13 cellular contexts compared by ENCODE assay signal in the genomic region with DNA sequence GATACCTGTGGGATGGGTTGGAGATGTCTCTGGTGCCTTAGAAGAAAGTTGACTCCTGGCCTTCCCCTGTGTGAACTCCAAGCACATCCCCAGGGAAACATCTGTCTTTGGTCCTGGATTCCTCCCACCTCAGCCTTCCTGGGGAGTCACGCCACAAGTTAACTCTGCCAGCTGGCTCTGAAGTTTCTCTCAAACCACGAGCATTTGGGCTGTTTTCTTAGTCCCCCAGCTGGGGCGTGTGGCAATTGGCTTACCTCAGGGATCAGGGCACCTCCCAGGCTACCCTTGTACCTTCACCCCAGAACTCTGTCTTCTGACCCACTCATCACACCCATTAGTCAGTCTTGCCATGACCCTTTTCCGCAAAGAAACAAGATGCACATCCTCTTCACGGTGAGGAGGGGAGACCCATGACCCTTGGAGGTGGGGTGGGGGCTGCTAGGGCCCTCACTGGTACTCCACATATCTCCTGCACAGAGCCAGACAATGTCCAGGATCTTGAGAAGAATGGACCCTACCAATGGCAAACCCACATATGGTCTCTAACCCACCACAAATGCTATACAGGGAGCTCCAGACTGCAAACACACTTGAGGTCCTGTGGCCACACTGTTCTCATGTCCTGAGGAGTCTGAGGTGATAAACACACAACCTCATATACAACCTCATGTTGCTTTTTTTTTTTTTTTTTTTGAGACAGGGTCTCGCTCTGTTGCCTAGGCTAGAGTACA. TPM values are rescaled to one million over a fixed set of nuclear protein-coding genes. Genes with fewer than 3 reads are reported as not detected.
DNase-seq lines count a peak whose midpoint lies in the region; ATAC-seq and TF ChIP-seq lines count a peak whose summit lies in the region.
"Had no signal": no experiment of that assay in that cellular context is flagged by ENCODE, and none has a peak within 500 bp of the region (broad histone marks: within the 10 kb centered on the region; RNA-seq: fewer than 3 reads in every experiment).

No MANE protein-coding gene starts in this region.

- CTCF ChIA-PET in CD4-positive, alpha-beta T cell (lab: Charles Lee) = no interaction called here
- CTCF ChIA-PET in activated CD4-positive, alpha-beta memory T cell treated with anti-CD3 and anti-CD28 coated beads, Interleukin-2, amount 10 ng/mL, durations not matched to agents 7 days and 5 days (lab: Charles Lee) = interaction anchor here (0.5 to 3.3 kb wide), 3 partner anchors 16 to 326 kb away, joined by 3 to 17 read pairs (median 6); no protein-coding TSS in a partner anchor

- DNase-seq in CD4-positive, alpha-beta T cell = no peak
- DNase-seq in GF-D8 (lab: John Stamatoyannopoulos, UW) (peak; percentile 7), myocyte (ENCODE audit: low read depth) (peak; percentile 7), AG20443 (ENCODE audit: low spot score) (no peak)
- DNase-seq in activated CD4-positive, alpha-beta memory T cell treated with anti-CD3 and anti-CD28 coated beads, Interleukin-2, amount 10 ng/mL, durations not matched to agents 7 days and 5 days = no peak
- DNase-seq: DMS53, MG63, NCI-H226, sigmoid colon had no signal

- POLR2A ChIA-PET in CD4-positive, alpha-beta T cell (lab: Charles Lee) = interaction anchor here (1.1 to 9.6 kb wide), 5 partner anchors 11 to 289 kb away, joined by 4 to 146 read pairs (median 5); a partner anchor contains a TSS
- POLR2A ChIA-PET in activated CD4-positive, alpha-beta memory T cell treated with anti-CD3 and anti-CD28 coated beads, Interleukin-2, amount 10 ng/mL, durations not matched to agents 7 days and 5 days (lab: Charles Lee) = interaction anchor here (1.0 to 9.5 kb wide), 4 partner anchors 13 to 105 kb away, joined by 3 to 89 read pairs (median 4); a partner anchor contains a TSS

- H3K27ac ChIP-seq in CD4-positive, alpha-beta T cell (ENCODE audit: low read depth, low read length) = peak overlapping the region; percentile 48
- H3K27ac ChIP-seq: colonic mucosa, sigmoid colon, thyroid gland had no signal

- no peak for ATAC-seq in CD4-positive, alpha-beta T cell (ENCODE audit: poor library complexity)
- ATAC-seq in HG02798 (IDR thresholded peaks at IDR 0.05; ENCODE audit: poor library complexity, unreplicated experiment) (no peak), HG03280 (IDR thresholded peaks at IDR 0.05; ENCODE audit: unreplicated experiment) (no peak)

- peak overlapping the region; percentile 85 for H3K4me3 Mint-ChIP-seq in CD4-positive, alpha-beta T cell
- no peak overlapping the region for H3K4me3 Mint-ChIP-seq in activated CD4-positive, alpha-beta memory T cell treated with anti-CD3 and anti-CD28 coated beads, Interleukin-2, amount 10 ng/mL, durations not matched to agents 7 days and 5 days

- H3K27ac Mint-ChIP-seq in CD4-positive, alpha-beta T cell = peak overlapping the region; percentile 93
- H3K27ac Mint-ChIP-seq in activated CD4-positive, alpha-beta memory T cell treated with anti-CD3 and anti-CD28 coated beads, Interleukin-2, amount 10 ng/mL, durations not matched to agents 7 days and 5 days = peak overlapping the region; percentile 99

- no peaks in the 10 kb centered on the region for H3K27me3 Mint-ChIP-seq in CD4-positive, alpha-beta T cell
- peaks cover 19% of the 10 kb centered on the region for H3K27me3 Mint-ChIP-seq in activated CD4-positive, alpha-beta memory T cell treated with anti-CD3 and anti-CD28 coated beads, Interleukin-2, amount 10 ng/mL, durations not matched to agents 7 days and 5 days

- peaks cover 7% of the 10 kb centered on the region for H3K9me3 Mint-ChIP-seq in CD4-positive, alpha-beta T cell
- H3K9me3 Mint-ChIP-seq in activated CD4-positive, alpha-beta memory T cell treated with anti-CD3 and anti-CD28 coated beads, Interleukin-2, amount 10 ng/mL, durations not matched to agents 7 days and 5 days = peaks cover 18% of the 10 kb centered on the region

- no peak for TF ChIP-seq CTCF in CD4-positive, alpha-beta T cell (IDR thresholded peaks at IDR 0.05)

- H3K36me3 Mint-ChIP-seq in CD4-positive, alpha-beta T cell (ENCODE audit: low read depth) = peaks cover 19% of the 10 kb centered on the region
- peaks cover 65% of the 10 kb centered on the region for H3K36me3 Mint-ChIP-seq in activated CD4-positive, alpha-beta memory T cell treated with anti-CD3 and anti-CD28 coated beads, Interleukin-2, amount 10 ng/mL, durations not matched to agents 7 days and 5 days (ENCODE audit: low read depth)

- intact Hi-C loops in CD4-positive, alpha-beta T cell (cut with DNase I, micrococcal nuclease) = loop anchor here in 1 of 2 experiments (1.0 kb wide), 1 partner anchor 18 kb away; a partner anchor contains a TSS

- H3K27me3 ChIP-seq in CD4-positive, alpha-beta T cell (ENCODE audit: control insufficient read depth, insufficient read depth, low read length) = no peaks in the 10 kb centered on the region
- H3K27me3 ChIP-seq: colonic mucosa, sigmoid colon, thyroid gland had no signal

- H3K4me1 Mint-ChIP-seq in CD4-positive, alpha-beta T cell (ENCODE audit: low read depth) = peaks cover 35% of the 10 kb centered on the region
- H3K4me1 Mint-ChIP-seq in activated CD4-positive, alpha-beta memory T cell treated with anti-CD3 and anti-CD28 coated beads, Interleukin-2, amount 10 ng/mL, durations not matched to agents 7 days and 5 days = peaks cover 39% of the 10 kb centered on the region

- H3K9me3 ChIP-seq in CD4-positive, alpha-beta T cell (ENCODE audit: control insufficient read depth, low read length) = peaks cover 21% of the 10 kb centered on the region
- H3K9me3 ChIP-seq: colonic mucosa, MG63, sigmoid colon, thyroid gland had no signal

RNA-seq across cellular contexts. Expression of a gene that starts 3.9 kb away (rescaled TPM):
- 10 to 100 TPM; 30.5 to 30.6 TPM for total RNA-seq in CD4-positive, alpha-beta T cell
- total RNA-seq in activated CD4-positive, alpha-beta memory T cell treated with anti-CD3 and anti-CD28 coated beads, Interleukin-2, amount 10 ng/mL, durations not matched to agents 7 days and 5 days = 1 to 10 TPM; 6.9 to 7.0 TPM
- 1.3 and 5.8 TPM in 2 replicates for total RNA-seq in myocyte
- polyA plus RNA-seq in myocyte (2012) = 3.8 TPM

RNA-seq across cellular contexts. Expression of a gene that starts 14.9 kb away (rescaled TPM):
- total RNA-seq in CD4-positive, alpha-beta T cell = 10 to 100 TPM; 10.8 to 12.1 TPM
- 10 to 100 TPM; 87.8 to 91.0 TPM for total RNA-seq in activated CD4-positive, alpha-beta memory T cell treated with anti-CD3 and anti-CD28 coated beads, Interleukin-2, amount 10 ng/mL, durations not matched to agents 7 days and 5 days
- 53.4 and 55.5 TPM in 2 replicates for total RNA-seq in myocyte
- polyA plus RNA-seq in myocyte (2012) = 71.2 TPM

RNA-seq across cellular contexts. Expression of a gene that starts 17.6 kb away (rescaled TPM):
- total RNA-seq in CD4-positive, alpha-beta T cell = 100 to 1,000 TPM; 519 to 546 TPM
- total RNA-seq in activated CD4-positive, alpha-beta memory T cell treated with anti-CD3 and anti-CD28 coated beads, Interleukin-2, amount 10 ng/mL, durations not matched to agents 7 days and 5 days = 100 to 1,000 TPM; 174 to 196 TPM
- 123 and 140 TPM in 2 replicates for total RNA-seq in myocyte
- 102 TPM for polyA plus RNA-seq in myocyte (2012)

Comparison
In these comparisons a context has a peak if more than half of its experiments do, and no peak if none do; other contexts are left out.
1. DNase-seq: peak in GF-D8 (single experiment) and myocyte (single experiment); none in CD4-positive, alpha-beta T cell (0 of 10), activated CD4-positive, alpha-beta memory T cell treated with anti-CD3 and anti-CD28 coated beads, Interleukin-2, amount 10 ng/mL, durations not matched to agents 7 days and 5 days (single experiment) and AG20443 (single experiment).